ENCODE assay signal across 9 cellular contexts in the genomic region with DNA sequence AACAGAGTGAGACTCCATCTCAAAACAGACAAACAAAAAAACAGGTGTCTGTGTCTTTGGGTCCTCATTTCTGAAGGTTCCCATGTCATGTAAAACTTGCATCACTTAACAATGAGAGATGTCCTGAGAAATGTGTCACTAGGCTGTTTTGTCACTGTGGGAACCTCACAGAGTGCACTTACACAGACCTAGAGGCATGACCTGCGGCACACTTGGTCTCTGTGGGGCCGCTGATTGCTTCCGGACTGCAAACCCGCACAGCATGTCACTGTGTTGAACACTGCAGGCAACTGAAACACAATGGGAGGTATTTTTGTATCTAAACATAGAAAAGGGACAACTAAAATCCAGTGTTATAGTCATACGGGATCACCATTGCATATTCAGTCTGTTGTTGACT. TPM values are rescaled to one million over a fixed set of nuclear protein-coding genes. Genes with fewer than 3 reads are reported as not detected.
DNase-seq lines count a peak whose midpoint lies in the region; ATAC-seq and TF ChIP-seq lines count a peak whose summit lies in the region.
"Had no signal": no experiment of that assay in that cellular context is flagged by ENCODE, and none has a peak within 500 bp of the region (broad histone marks: within the 10 kb centered on the region; RNA-seq: fewer than 3 reads in every experiment).

No MANE protein-coding gene starts in this region.

- H4K20me1 ChIP-seq in BLaER1 = peaks cover 19% of the 10 kb centered on the region

- peak overlapping the region; percentile 51; the same call in 1 of the 2 replicates for H3K4me3 ChIP-seq in BLaER1

- no peaks in the 10 kb centered on the region for H3K36me3 Mint-ChIP-seq in brain

- peak overlapping the region in 2 of 5 experiments; percentile 53 to 82 for H3K27ac Mint-ChIP-seq in brain
- H3K27ac Mint-ChIP-seq: dendritic cell treated with granulocyte-macrophage colony-stimulating factor and Interleukin-4, amounts not matched to agents 40 ng/mL and 50 ng/mL, for 4 days had no signal

- peak overlapping the region; percentile 86 for H3K4me2 ChIP-seq in BLaER1

- no peaks in the 10 kb centered on the region for H3K36me3 ChIP-seq in BLaER1

- no peak overlapping the region for H3K9ac ChIP-seq in BLaER1

- TF ChIP-seq CTCF in brain (conservative IDR thresholded peaks at IDR 0.05) = no peak

- peaks cover 41% of the 10 kb centered on the region for H3K4me1 ChIP-seq in BLaER1

- H3K9me3 Mint-ChIP-seq in brain = no peaks in the 10 kb centered on the region
- H3K9me3 Mint-ChIP-seq: dendritic cell treated with granulocyte-macrophage colony-stimulating factor and Interleukin-4, amounts not matched to agents 40 ng/mL and 50 ng/mL, for 4 days had no signal

- peaks cover 1% of the 10 kb centered on the region; the same call in 1 of the 2 replicates for H3K9me3 ChIP-seq in BLaER1

- ATAC-seq in GM18873 (IDR thresholded peaks at IDR 0.05; ENCODE audit: low FRiP score, unreplicated experiment) (peak; percentile 48), HG03442 (IDR thresholded peaks at IDR 0.05; ENCODE audit: unreplicated experiment) (peak; percentile 67)

- H3K4me1 Mint-ChIP-seq in brain = peaks cover 32% of the 10 kb centered on the region

- H3K27ac ChIP-seq in BLaER1 = no peak overlapping the region
- H3K27ac ChIP-seq in substantia nigra (ENCODE audit: low read depth, low read length, poor library complexity, severe bottlenecking) = no peak overlapping the region

- H3K4me3 Mint-ChIP-seq in brain = peak overlapping the region in 3 of 5 experiments; percentile 28 to 80 (median 43)

- peaks cover 55% of the 10 kb centered on the region for H3K27me3 ChIP-seq in BLaER1

- DNase-seq in SIG-M5 (lab: John Stamatoyannopoulos, UW) (no peak), substantia nigra (lab: John Stamatoyannopoulos, UW) (no peak), amygdala (lab: John Stamatoyannopoulos, UW) (no peak), UCSD-AML1 (lab: John Stamatoyannopoulos, UW; ENCODE audit: unreplicated experiment) (no peak)

- no peaks in the 10 kb centered on the region for H3K27me3 Mint-ChIP-seq in brain

RNA-seq across cellular contexts. Expression of a gene that starts 42.3 kb away (rescaled TPM):
- 27.3 TPM for polyA plus RNA-seq in brain (ENCODE audit: insufficient read depth, low read depth, low replicate concordance)
